In genomic region chr10:90224791-90225566, GRCh38 we compare ENCODE assay signal across 28 cellular contexts.
DNase-seq lines count a peak whose midpoint lies in the region; ATAC-seq and TF ChIP-seq lines count a peak whose summit lies in the region.
"Had no signal": no experiment of that assay in that cellular context is flagged by ENCODE, and none has a peak within 500 bp of the region (broad histone marks: within the 10 kb centered on the region; RNA-seq: fewer than 3 reads in every experiment).

No MANE protein-coding gene starts in this region.

- peak; percentile 11 for DNase-seq in adipocyte (ENCODE audit: low read depth)
- DNase-seq in choroid plexus epithelial cell (ENCODE audit: low read depth), result peak; percentile 26
- DNase-seq in left ventricle myocardium inferior, result no peak
- DNase-seq in sciatic nerve (ENCODE audit: low spot score), result no peak
- DNase-seq in HPDE6-E6E7 (ENCODE audit: extremely low spot score), result no peak
- DNase-seq: C1 segment of cervical spinal cord; Caco-2; CD8-positive, alpha-beta T cell; DMS79; EL; GDM1; HCEC 1CT; IMR-90; KG1; MM.1S; NCI-H1694; NCI-H2029 treated with DMSO at 0.1 percent for 48 hours; NCI-H446 treated with DMSO at 0.1 percent for 48 hours; NCI-H526; NCI-H82; NK-92 treated with Interleukin-12 subunit alpha and Interleukin-12 subunit beta, amount 100 ng/mL, for 24 hours; PC-9; RPMI8226; SHP77 treated with DMSO at 0.1 percent for 48 hours; SW 1271 had no signal

- H3K4me1 ChIP-seq in adipocyte (ENCODE audit: control insufficient read depth, insufficient read depth, low read length) (peaks cover 37% of the 10 kb centered on the region), left ventricle myocardium inferior (no peaks in the 10 kb centered on the region)
- H3K4me1 ChIP-seq: Caco-2 had no signal

- H3K27me3 ChIP-seq in adipocyte (replicated peaks; ENCODE audit: control insufficient read depth, insufficient read depth, low read length) (no peaks in the 10 kb centered on the region), left ventricle myocardium inferior (ENCODE audit: low read depth) (no peaks in the 10 kb centered on the region)

- H3K4me3 ChIP-seq in adipocyte (ENCODE audit: low read length) (no peak overlapping the region), choroid plexus epithelial cell (ENCODE audit: low read depth, low read length) (no peak overlapping the region), left ventricle myocardium inferior (no peak overlapping the region)
- H3K4me3 ChIP-seq: PC-9, SK-N-MC had no signal

- no peak for TF ChIP-seq CTCF in choroid plexus epithelial cell (conservative IDR thresholded peaks at IDR 0.05; ENCODE audit: low read depth, low read length)
- no peak for TF ChIP-seq CTCF in left ventricle myocardium inferior (IDR thresholded peaks at IDR 0.05; ENCODE audit: borderline replicate concordance)

- no peaks in the 10 kb centered on the region for H3K36me3 ChIP-seq in adipocyte (ENCODE audit: control insufficient read depth, insufficient read depth, low read length, severe bottlenecking)
- no peaks in the 10 kb centered on the region for H3K36me3 ChIP-seq in left ventricle myocardium inferior

- peak; percentile 71 for ATAC-seq in sciatic nerve
- no peak for ATAC-seq in GM21381 (IDR thresholded peaks at IDR 0.05; ENCODE audit: unreplicated experiment)
- no peak for ATAC-seq in GM21390 (IDR thresholded peaks at IDR 0.05; ENCODE audit: unreplicated experiment)
- ATAC-seq: CD8-positive, alpha-beta T cell had no signal

- H3K9me3 ChIP-seq in adipocyte (ENCODE audit: control insufficient read depth, low read length) (no peaks in the 10 kb centered on the region), left ventricle myocardium inferior (replicated peaks) (no peaks in the 10 kb centered on the region)
- H3K9me3 ChIP-seq: Caco-2 had no signal

- peak overlapping the region; percentile 33 for H3K9ac ChIP-seq in adipocyte (ENCODE audit: low read length)

- intact Hi-C loops in left ventricle myocardium inferior (cut with micrococcal nuclease), result no loop called here
- intact Hi-C loops in sciatic nerve (cut with DNase I), result no loop called here

- H3K27ac ChIP-seq in left ventricle myocardium inferior (replicated peaks), result peak overlapping the region; percentile 51
- H3K27ac ChIP-seq: PC-9, SK-N-MC had no signal

Comparison
In these comparisons a context has a peak if more than half of its experiments do, and no peak if none do; other contexts are left out.
1. DNase-seq: peak in adipocyte (single experiment) and choroid plexus epithelial cell (single experiment); none in left ventricle myocardium inferior (single experiment), sciatic nerve (single experiment) and HPDE6-E6E7 (single experiment).